Comparison of ENCODE assay signal across 10 cellular contexts in genomic region chr3:151816091-151816604, GRCh38. TPM values are rescaled to one million over a fixed set of nuclear protein-coding genes. Genes with fewer than 3 reads are reported as not detected.
DNase-seq lines count a peak whose midpoint lies in the region; ATAC-seq and TF ChIP-seq lines count a peak whose summit lies in the region.
"Had no signal": no experiment of that assay in that cellular context is flagged by ENCODE, and none has a peak within 500 bp of the region (broad histone marks: within the 10 kb centered on the region; RNA-seq: fewer than 3 reads in every experiment).

No MANE protein-coding gene starts in this region.

- TF ChIP-seq RAD21 in SK-N-SH (IDR thresholded peaks at IDR 0.05; ENCODE audit: low read length), result no peak

- H3K9me3 ChIP-seq in SK-N-SH (no peaks in the 10 kb centered on the region), transverse colon (no peaks in the 10 kb centered on the region), psoas muscle (no peaks in the 10 kb centered on the region)

- peak overlapping the region; percentile 35; the same call in 1 of the 2 replicates for H3K9ac ChIP-seq in SK-N-SH

- peak; percentile 16 for DNase-seq in NCI-H345 (lab: John Stamatoyannopoulos, UW)
- no peak for DNase-seq in NCI-H345 treated with DMSO at 0.1 percent for 48 hours (lab: John Stamatoyannopoulos, UW; ENCODE audit: unreplicated experiment)
- no peak for DNase-seq in SK-N-SH
- DNase-seq in islet precursor cell, result peak; percentile 69
- peak; percentile 14 for DNase-seq in transverse colon
- no peak for DNase-seq in activated CD8-positive, alpha-beta memory T cell treated with anti-CD3 and anti-CD28 coated beads, Interleukin-2, amount 10 ng/mL, durations not matched to agents 7 days and 5 days
- DNase-seq in psoas muscle, result no peak
- DNase-seq in osteocyte (ENCODE audit: extremely low spot score, unreplicated experiment), result no peak
- DNase-seq: activated CD8-positive, alpha-beta T cell treated with anti-CD3 and anti-CD28 coated beads for 36 hours; NCI-H524 had no signal

- no peak overlapping the region for H2AFZ ChIP-seq in SK-N-SH (ENCODE audit: low read depth)

- TF ChIP-seq CTCF in SK-N-SH (IDR thresholded peaks at IDR 0.05) (no peak), transverse colon (IDR thresholded peaks at IDR 0.05) (no peak), psoas muscle (IDR thresholded peaks at IDR 0.05) (no peak), osteocyte (IDR thresholded peaks at IDR 0.05) (no peak)

- no peaks in the 10 kb centered on the region for H3K27me3 ChIP-seq in SK-N-SH (ENCODE audit: insufficient read depth)
- no peaks in the 10 kb centered on the region for H3K27me3 ChIP-seq in transverse colon
- H3K27me3 ChIP-seq in psoas muscle (ENCODE audit: insufficient read depth in 3 of 3, low read length in 2 of 3), result no peaks in the 10 kb centered on the region

- no peaks in the 10 kb centered on the region for H3K36me3 Mint-ChIP-seq in activated CD8-positive, alpha-beta memory T cell treated with anti-CD3 and anti-CD28 coated beads, Interleukin-2, amount 10 ng/mL, durations not matched to agents 7 days and 5 days
- H3K36me3 Mint-ChIP-seq in osteocyte (ENCODE audit: unreplicated experiment), result no peaks in the 10 kb centered on the region

- H3K79me2 ChIP-seq in SK-N-SH (ENCODE audit: insufficient read depth), result peaks cover 56% of the 10 kb centered on the region

- CTCF ChIA-PET in SK-N-SH (lab: Yijun Ruan, JAX), result no interaction called here
- CTCF ChIA-PET in activated CD8-positive, alpha-beta memory T cell treated with anti-CD3 and anti-CD28 coated beads, Interleukin-2, amount 10 ng/mL, durations not matched to agents 7 days and 5 days (lab: Charles Lee), result no interaction called here

- H3F3A ChIP-seq in SK-N-SH (replicated peaks; ENCODE audit: insufficient read depth), result peaks cover 6% of the 10 kb centered on the region

- POLR2A ChIA-PET in SK-N-SH (lab: Yijun Ruan, JAX), result no interaction called here

- H3K27ac ChIP-seq in SK-N-SH (ENCODE audit: low read depth in 2 of 2, low read length in 1 of 2) (peak overlapping the region in 1 of 2 experiments; percentile 69; a peak in 2 of 4 replicates), transverse colon (peak overlapping the region in 1 of 4 donors; percentile 53), psoas muscle (no peak overlapping the region)

- no peak overlapping the region for H3K4me3 ChIP-seq in SK-N-SH (ENCODE audit: low read depth in 2 of 2, low read length in 1 of 2)
- no peak overlapping the region for H3K4me3 ChIP-seq in transverse colon
- no peak overlapping the region for H3K4me3 ChIP-seq in psoas muscle

- H3K4me1 ChIP-seq in SK-N-SH (ENCODE audit: control insufficient read depth in 1 of 2, insufficient read depth in 2 of 2, low read depth in 1 of 2, low read length in 1 of 2), result no peaks in the 10 kb centered on the region; a peak in 1 of 4 replicates
- peaks cover 0 to 10% (median 4%) of the 10 kb centered on the region in 4 donors for H3K4me1 ChIP-seq in transverse colon
- no peaks in the 10 kb centered on the region for H3K4me1 ChIP-seq in psoas muscle

- no peaks in the 10 kb centered on the region for H3K4me1 Mint-ChIP-seq in activated CD8-positive, alpha-beta memory T cell treated with anti-CD3 and anti-CD28 coated beads, Interleukin-2, amount 10 ng/mL, durations not matched to agents 7 days and 5 days
- no peaks in the 10 kb centered on the region for H3K4me1 Mint-ChIP-seq in osteocyte (ENCODE audit: unreplicated experiment)

- WGBS in SK-N-SH (ENCODE audit: low lambda C conversion rate), result 11% methylated on average over 3 of the region's 3 CpGs
- WGBS in transverse colon (ENCODE audit: low coverage in 1 of 2), 2 donors, result 25 to 33% methylated on average over 3 of the region's 3 CpGs
- 48 to 59% (median 57%) methylated on average over 3 of the region's 3 CpGs for WGBS in psoas muscle, 3 donors

- no peak overlapping the region for H3K27ac Mint-ChIP-seq in activated CD8-positive, alpha-beta memory T cell treated with anti-CD3 and anti-CD28 coated beads, Interleukin-2, amount 10 ng/mL, durations not matched to agents 7 days and 5 days
- H3K27ac Mint-ChIP-seq in osteocyte (ENCODE audit: unreplicated experiment), result no peak overlapping the region
- H3K27ac Mint-ChIP-seq: activated CD8-positive, alpha-beta T cell treated with anti-CD3 and anti-CD28 coated beads for 36 hours had no signal

- H3K9me3 Mint-ChIP-seq in activated CD8-positive, alpha-beta memory T cell treated with anti-CD3 and anti-CD28 coated beads, Interleukin-2, amount 10 ng/mL, durations not matched to agents 7 days and 5 days (ENCODE audit: low read depth), result no peaks in the 10 kb centered on the region
- H3K9me3 Mint-ChIP-seq in osteocyte (ENCODE audit: unreplicated experiment), result no peaks in the 10 kb centered on the region
- H3K9me3 Mint-ChIP-seq: activated CD8-positive, alpha-beta T cell treated with anti-CD3 and anti-CD28 coated beads for 36 hours had no signal

- intact Hi-C loops in transverse colon (cut with DNase I; ENCODE audit: low total_unique reads) (no loop called here), psoas muscle (cut with DNase I) (no loop called here)

- H4K20me1 ChIP-seq in SK-N-SH (ENCODE audit: insufficient read depth), result no peaks in the 10 kb centered on the region

- no peak overlapping the region for H3K4me3 Mint-ChIP-seq in activated CD8-positive, alpha-beta memory T cell treated with anti-CD3 and anti-CD28 coated beads, Interleukin-2, amount 10 ng/mL, durations not matched to agents 7 days and 5 days
- H3K4me3 Mint-ChIP-seq in osteocyte (ENCODE audit: unreplicated experiment), result no peak overlapping the region
- H3K4me3 Mint-ChIP-seq: activated CD8-positive, alpha-beta T cell treated with anti-CD3 and anti-CD28 coated beads for 36 hours had no signal

- H3K9me2 ChIP-seq in SK-N-SH, result no peaks in the 10 kb centered on the region

- H3K4me2 ChIP-seq in SK-N-SH, result no peak overlapping the region; the same call in 1 of the 2 replicates

- in situ Hi-C loops in transverse colon (cut with MboI; ENCODE audit: low pct_ligation_motif_present in 1 of 4, low pct_unique_long_range_greater_than_20kb in 1 of 4, low sequenced_read_pairs in 3 of 4), result no loop called here

- H3K36me3 ChIP-seq in SK-N-SH (replicated peaks in 1 of 2; ENCODE audit: control insufficient read depth in 1 of 2, insufficient read depth in 2 of 2, low read length in 1 of 2), result peaks cover 0 to 3% of the 10 kb centered on the region in 2 experiments
- no peaks in the 10 kb centered on the region for H3K36me3 ChIP-seq in transverse colon
- H3K36me3 ChIP-seq in psoas muscle (ENCODE audit: insufficient read depth in 1 of 2, low read depth in 1 of 2), result no peaks in the 10 kb centered on the region

- TF ChIP-seq EP300 in SK-N-SH (IDR thresholded peaks at IDR 0.05; ENCODE audit: borderline replicate concordance in 1 of 2, low read depth in 1 of 2, low read length in 1 of 2) (no peak), transverse colon (IDR thresholded peaks at IDR 0.05; ENCODE audit: low read depth) (no peak)

- ATAC-seq in activated CD8-positive, alpha-beta memory T cell treated with anti-CD3 and anti-CD28 coated beads, Interleukin-2, amount 10 ng/mL, durations not matched to agents 7 days and 5 days, result no peak
- ATAC-seq in psoas muscle, result no peak
- ATAC-seq: activated CD8-positive, alpha-beta T cell treated with anti-CD3 and anti-CD28 coated beads for 36 hours had no signal

- H3K27me3 Mint-ChIP-seq in activated CD8-positive, alpha-beta memory T cell treated with anti-CD3 and anti-CD28 coated beads, Interleukin-2, amount 10 ng/mL, durations not matched to agents 7 days and 5 days, result peaks cover 26% of the 10 kb centered on the region
- no peaks in the 10 kb centered on the region for H3K27me3 Mint-ChIP-seq in osteocyte (ENCODE audit: unreplicated experiment)

- TF ChIP-seq POLR2A in transverse colon (IDR thresholded peaks at IDR 0.05), result no peak

TF ChIP-seq in SK-N-SH, 30 proteins besides CTCF, POLR2A, EP300 and RAD21 (continues in another document):
- TF ChIP-seq JUND (IDR thresholded peaks at IDR 0.05), result peak; percentile 28; the same call in 1 of the 2 replicates
- no peak for TF ChIP-seq ZBTB33 (IDR thresholded peaks at IDR 0.05; ENCODE audit: borderline replicate concordance, low read depth)
- peak; percentile 53; the same call in 1 of the 2 replicates for TF ChIP-seq MAX (IDR thresholded peaks at IDR 0.05; ENCODE audit: low read depth)

RNA-seq across cellular contexts. Expression of gene AADAC, which starts 2.2 kb away (rescaled TPM):
- polyA plus RNA-seq in SK-N-SH (2012; rRNA removed) (1.2 and 3.5 TPM in 2 replicates), psoas muscle (under 1 TPM in 1 of 3 donors, not detected in 2; 0.14 TPM)
- polyA plus RNA-seq in SK-N-SH (2012; cell fraction: cytosol; rRNA removed), result 0.39 and 0.64 TPM in 2 replicates
- polyA plus RNA-seq in SK-N-SH (2012; cell fraction: nucleus; rRNA removed), result 7.0 and 16.3 TPM in 2 replicates
- total RNA-seq in transverse colon (under 1 TPM in 1 of 4 donors, not detected in 3; 0.95 TPM), psoas muscle (under 1 TPM in 1 of 4 donors, not detected in 3; 0.71 TPM), osteocyte (not detected in 2 replicates)
- total RNA-seq in activated CD8-positive, alpha-beta memory T cell treated with anti-CD3 and anti-CD28 coated beads, Interleukin-2, amount 10 ng/mL, durations not matched to agents 7 days and 5 days, result not detected
- total RNA-seq: activated CD8-positive, alpha-beta T cell treated with anti-CD3 and anti-CD28 coated beads for 36 hours had no signal

RNA-seq across cellular contexts. Expression of gene SUCNR1, which starts 57.3 kb away (rescaled TPM):
- polyA plus RNA-seq in SK-N-SH (2012; rRNA removed) (1.5 and 2.9 TPM in 2 replicates), psoas muscle (under 1 TPM in 2 of 3 donors, not detected in 1; 0.01 to 0.05 TPM)
- 3.5 and 4.6 TPM in 2 replicates for polyA plus RNA-seq in SK-N-SH (2012; cell fraction: cytosol; rRNA removed)
- polyA plus RNA-seq in SK-N-SH (2012; cell fraction: nucleus; rRNA removed), result 1.1 and 3.5 TPM in 2 replicates
- total RNA-seq in transverse colon (under 1 TPM in 2 of 4 donors, not detected in 2; 0.14 to 0.48 TPM), psoas muscle (under 1 TPM in 3 of 4 donors, not detected in 1; 0.13 to 0.32 (median 0.18) TPM), osteocyte (not detected in 2 replicates)
- not detected for total RNA-seq in activated CD8-positive, alpha-beta memory T cell treated with anti-CD3 and anti-CD28 coated beads, Interleukin-2, amount 10 ng/mL, durations not matched to agents 7 days and 5 days
- total RNA-seq: activated CD8-positive, alpha-beta T cell treated with anti-CD3 and anti-CD28 coated beads for 36 hours had no signal

Comparison
In these comparisons a context has a peak if more than half of its experiments do, and no peak if none do; other contexts are left out.
1. DNase-seq: peak in NCI-H345 (single experiment), islet precursor cell (single experiment) and transverse colon (single experiment); none in NCI-H345 treated with DMSO at 0.1 percent for 48 hours (single experiment), SK-N-SH (single experiment), activated CD8-positive, alpha-beta memory T cell treated with anti-CD3 and anti-CD28 coated beads, Interleukin-2, amount 10 ng/mL, durations not matched to agents 7 days and 5 days (single experiment), psoas muscle (0 of 2) and osteocyte (single experiment).